In the genomic region with DNA sequence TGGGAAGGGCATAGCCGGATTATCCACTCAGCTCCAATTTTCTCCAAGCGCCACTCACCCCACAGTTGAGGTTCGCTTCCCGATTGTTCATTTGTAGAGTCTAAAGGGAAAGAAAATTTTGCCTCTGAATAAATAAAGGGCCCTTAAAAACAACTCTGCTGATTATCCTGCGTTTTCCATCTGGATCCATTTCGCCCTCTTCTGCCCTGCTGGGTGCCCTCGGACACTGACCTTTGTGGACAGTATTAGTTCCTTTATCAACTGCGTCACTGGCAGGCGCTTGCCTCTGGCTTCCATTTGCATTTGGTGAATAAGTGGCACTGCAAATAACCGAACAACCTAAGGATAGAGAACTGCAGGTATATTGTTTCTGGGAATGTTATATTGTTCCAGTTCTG, we compare ENCODE assay signal across 21 cellular contexts. TPM values are rescaled to one million over a fixed set of nuclear protein-coding genes. Genes with fewer than 3 reads are reported as not detected.
DNase-seq lines count a peak whose midpoint lies in the region; ATAC-seq, FAIRE-seq and TF ChIP-seq lines count a peak whose summit lies in the region.
"Had no signal": no experiment of that assay in that cellular context is flagged by ENCODE, and none has a peak within 500 bp of the region (broad histone marks: within the 10 kb centered on the region; RNA-seq: fewer than 3 reads in every experiment).

No MANE protein-coding gene starts in this region.

- peak overlapping the region; percentile 66; the same call in 1 of the 2 replicates for H2BK20ac ChIP-seq in H1 (ENCODE audit: low read length)

- peak overlapping the region; percentile 5 for H3K4ac ChIP-seq in H1 (replicated peaks; ENCODE audit: insufficient read length, low read depth, low read length)

- H3K27me3 Mint-ChIP-seq in MCF 10A (ENCODE audit: insufficient read depth, unreplicated experiment), result no peaks in the 10 kb centered on the region
- H3K27me3 Mint-ChIP-seq in mesothelial cell of epicardium (ENCODE audit: low read depth), result peaks cover 85% of the 10 kb centered on the region
- peaks cover 85% of the 10 kb centered on the region for H3K27me3 Mint-ChIP-seq in stimulated activated naive CD8-positive, alpha-beta T cell treated with anti-CD3 and anti-CD28 coated beads, Interleukin-15, amount 100 ng/mL, for 72 hours

- no peak for ATAC-seq in stimulated activated naive CD8-positive, alpha-beta T cell treated with anti-CD3 and anti-CD28 coated beads, Interleukin-15, amount 100 ng/mL, for 72 hours
- no peak for ATAC-seq in HG02981 (IDR thresholded peaks at IDR 0.05; ENCODE audit: unreplicated experiment)
- ATAC-seq: activated CD8-positive, alpha-beta T cell treated with anti-CD3 and anti-CD28 coated beads for 36 hours; gastroesophageal sphincter had no signal

- H3K27ac ChIP-seq in breast epithelium, result no peak overlapping the region
- no peak overlapping the region for H3K27ac ChIP-seq in H1 (ENCODE audit: low read depth, low read length)
- H3K27ac ChIP-seq: gastroesophageal sphincter, KMS-11, vagina had no signal

- FAIRE-seq in H1 (lab: Jason Lieb, UNC), result no peak
- FAIRE-seq: A204.1 had no signal

- intact Hi-C loops in breast epithelium (cut with DNase I; ENCODE audit: low total_unique reads), result no loop called here
- intact Hi-C loops in MCF 10A (cut with micrococcal nuclease), result no loop called here

- H2AK5ac ChIP-seq in H1 (ENCODE audit: low read depth, low read length), result no peak overlapping the region; the same call in 1 of the 2 replicates

- CTCF ChIA-PET in MCF 10A (lab: Yijun Ruan, JAX) (interaction anchor here (0.6 to 0.8 kb wide), 2 partner anchors 17 to 99 kb away, joined by 3 to 6 read pairs; no protein-coding TSS in a partner anchor), H1 (lab: Charles Lee; ENCODE audit: partially characterized antibody) (interaction anchor here (1.1 to 8.6 kb wide), 4 partner anchors 10 to 124 kb away, joined by 3 to 62 read pairs (median 4); no protein-coding TSS in a partner anchor)

- no peaks in the 10 kb centered on the region for H3K36me3 ChIP-seq in breast epithelium
- H3K36me3 ChIP-seq in H1 (ENCODE audit: control insufficient read depth in 2 of 4, insufficient read depth in 4 of 4, low read length in 3 of 4), result no peaks in the 10 kb centered on the region
- H3K36me3 ChIP-seq: gastroesophageal sphincter, vagina had no signal

- H3K4me2 ChIP-seq in H1 (ENCODE audit: insufficient read depth in 1 of 2, low read depth in 2 of 2, low read length in 2 of 2), result peak overlapping the region; percentile 89 to 91
- H3K4me2 ChIP-seq: KMS-11 had no signal

- POLR2A ChIA-PET in MCF 10A (lab: Yijun Ruan, JAX), result no interaction called here
- POLR2A ChIA-PET in H1 (lab: Charles Lee; ENCODE audit: partially characterized antibody), result interaction anchor here (1.0 to 1.1 kb wide), 2 partner anchors 16 to 117 kb away, joined by 4 read pairs; no protein-coding TSS in a partner anchor

- TF ChIP-seq RAD21 in H1 (IDR thresholded peaks at IDR 0.05 in 1 of 2, conservative IDR thresholded peaks at IDR 0.05 in 1 of 2; ENCODE audit: low read depth in 2 of 2, low read length in 2 of 2), result no peak

- H3K14ac ChIP-seq in H1 (ENCODE audit: insufficient read length), result no peak overlapping the region

- H3K4me3 Mint-ChIP-seq in MCF 10A (ENCODE audit: unreplicated experiment) (no peak overlapping the region), mesothelial cell of epicardium (peak overlapping the region; percentile 22)
- H3K4me3 Mint-ChIP-seq in stimulated activated naive CD8-positive, alpha-beta T cell treated with anti-CD3 and anti-CD28 coated beads, Interleukin-15, amount 100 ng/mL, for 72 hours, result peak overlapping the region; percentile 20 to 50
- H3K4me3 Mint-ChIP-seq: activated CD8-positive, alpha-beta T cell treated with anti-CD3 and anti-CD28 coated beads for 36 hours; HFFc6 had no signal

- DNase-seq in breast epithelium (ENCODE audit: low spot score in 2 of 2) (no peak), MCF 10A (ENCODE audit: unreplicated experiment) (no peak), H1 (ENCODE audit: low read depth in 1 of 2, low spot score in 2 of 2) (no peak), mesothelial cell of epicardium (ENCODE audit: low spot score in 2 of 2, unreplicated experiment in 2 of 2) (no peak), occipital lobe (lab: John Stamatoyannopoulos, UW) (no peak), C1 segment of cervical spinal cord (lab: John Stamatoyannopoulos, UW) (no peak)
- no peak for DNase-seq in stimulated activated naive CD8-positive, alpha-beta T cell treated with anti-CD3 and anti-CD28 coated beads, Interleukin-15, amount 100 ng/mL, for 72 hours
- DNase-seq: activated CD8-positive, alpha-beta T cell treated with anti-CD3 and anti-CD28 coated beads for 36 hours; cerebellar nuclear complex; HFFc6; mucosa of descending colon; NCI-H1417; NK-92 treated with Interleukin-12 subunit alpha and Interleukin-12 subunit beta, amount 100 ng/mL, for 24 hours; stimulated activated CD4-positive, alpha-beta T cell treated with anti-CD3 and anti-CD28 coated beads, Interleukin-12 subunit alpha, Interleukin-12 subunit beta, amount 100 ng/mL, for 4 hours; stimulated activated naive CD4-positive, alpha-beta T cell had no signal

- H2BK120ac ChIP-seq in H1 (replicated peaks; ENCODE audit: low read depth, low read length), result peak overlapping the region; percentile 47

- peaks cover 13% of the 10 kb centered on the region; the same call in 1 of the 2 replicates for H3K23me2 ChIP-seq in H1 (ENCODE audit: low read depth, low read length)

- H3K4me3 ChIP-seq in breast epithelium (peak overlapping the region in 2 of 3 donors; percentile 17 to 57), H1 (ENCODE audit: extremely low read depth in 1 of 4, insufficient read depth in 2 of 4, low read depth in 3 of 4, low read length in 4 of 4) (peak overlapping the region; percentile 23 to 54 (median 36); a peak in 6 of 8 replicates)
- H3K4me3 ChIP-seq: mucosa of descending colon had no signal

- H3K23ac ChIP-seq in H1 (ENCODE audit: insufficient read length), result no peak overlapping the region

- no peak for TF ChIP-seq POLR2A in breast epithelium (IDR thresholded peaks at IDR 0.05)
- no peak for TF ChIP-seq POLR2A in H1 (IDR thresholded peaks at IDR 0.05; ENCODE audit: control extremely low read depth in 1 of 2, low read depth in 2 of 2, low read length in 2 of 2)

- H3K79me1 ChIP-seq in H1 (ENCODE audit: low read depth, low read length), result no peaks in the 10 kb centered on the region

- peak overlapping the region; percentile 61 for H4K91ac ChIP-seq in H1 (replicated peaks; ENCODE audit: insufficient read length, low read length)

- peak overlapping the region; percentile 75; the same call in 1 of the 2 replicates for H2BK15ac ChIP-seq in H1 (ENCODE audit: low read length)

- H3K27ac Mint-ChIP-seq in MCF 10A (ENCODE audit: low read depth, unreplicated experiment) (no peak overlapping the region), mesothelial cell of epicardium (no peak overlapping the region)
- H3K27ac Mint-ChIP-seq in stimulated activated naive CD8-positive, alpha-beta T cell treated with anti-CD3 and anti-CD28 coated beads, Interleukin-15, amount 100 ng/mL, for 72 hours, result peak overlapping the region in 1 of 2 donors; percentile 87
- H3K27ac Mint-ChIP-seq: activated CD8-positive, alpha-beta T cell treated with anti-CD3 and anti-CD28 coated beads for 36 hours; CD14-positive monocyte; HFFc6 had no signal

- H3K4me1 ChIP-seq in breast epithelium (no peaks in the 10 kb centered on the region), H1 (replicated peaks in 1 of 4; ENCODE audit: control insufficient read depth in 3 of 4, insufficient read depth in 4 of 4, low read length in 3 of 4) (peaks cover 4 to 19% (median 12%) of the 10 kb centered on the region in 4 experiments)

- no peak for TF ChIP-seq EP300 in H1 (IDR thresholded peaks at IDR 0.05; ENCODE audit: borderline replicate concordance in 1 of 2, low read depth in 2 of 2, low read length in 2 of 2)

- H2BK5ac ChIP-seq in H1 (ENCODE audit: low read depth, low read length), result peak overlapping the region; percentile 84; the same call in 1 of the 2 replicates

- no peaks in the 10 kb centered on the region for H3K36me3 Mint-ChIP-seq in MCF 10A (ENCODE audit: insufficient read depth, unreplicated experiment)
- H3K36me3 Mint-ChIP-seq in mesothelial cell of epicardium, result no peaks in the 10 kb centered on the region

- H3K9ac ChIP-seq in H1 (replicated peaks in 1 of 4; ENCODE audit: extremely low read depth in 1 of 4, low read depth in 3 of 4, low read length in 3 of 4), result no peak overlapping the region
- H3K9ac ChIP-seq: KMS-11 had no signal

- peak overlapping the region; percentile 43 for H2AFZ ChIP-seq in H1 (ENCODE audit: low read length)

- H4K20me1 ChIP-seq in H1 (replicated peaks in 1 of 2; ENCODE audit: control insufficient read depth in 1 of 2, insufficient read depth in 2 of 2, low read length in 2 of 2), result peaks cover 0 to 6% of the 10 kb centered on the region in 2 experiments

- H4K5ac ChIP-seq in H1 (ENCODE audit: insufficient read length, low read depth, low read length), result no peak overlapping the region

- WGBS in H1 (ENCODE audit: extremely low coverage in 1 of 2, insufficient coverage in 1 of 2, insufficient read length in 1 of 2, insufficient replicate concordance in 2 of 2, low coverage in 1 of 2, low lambda C conversion rate in 2 of 2, missing lambda C conversion rate in 1 of 2), 2 experiments, result 6% methylated on average over 10 of the region's 10 CpGs; no CpG with 5 or more reads in 1 of the 2 experiments

- H3K27me3 ChIP-seq in breast epithelium, result peaks cover 5 to 20% of the 10 kb centered on the region in 2 donors
- peaks cover 22 to 59% (median 47%) of the 10 kb centered on the region in 4 experiments for H3K27me3 ChIP-seq in H1 (replicated peaks in 1 of 4; ENCODE audit: control insufficient read depth in 3 of 4, extremely low read depth in 1 of 4, insufficient read depth in 3 of 4, low read length in 3 of 4)
- H3K27me3 ChIP-seq: vagina had no signal

- no TSS peak for BruUV-seq in MCF 10A (replicated peaks; lab: Mats Ljungman, UMichigan)

- no peak overlapping the region for H3K56ac ChIP-seq in H1 (replicated peaks; ENCODE audit: insufficient read length, low read depth, low read length)

- H3K9me3 ChIP-seq in breast epithelium, result no peaks in the 10 kb centered on the region
- no peaks in the 10 kb centered on the region for H3K9me3 ChIP-seq in H1 (ENCODE audit: insufficient read depth in 2 of 2, low read depth in 1 of 2, low read length in 1 of 2)
- H3K9me3 ChIP-seq: gastroesophageal sphincter, mucosa of descending colon, vagina had no signal

- H4K8ac ChIP-seq in H1 (ENCODE audit: extremely low read depth, insufficient read depth, low read length), result no peak overlapping the region; the same call in 1 of the 2 replicates

- H3K79me2 ChIP-seq in H1 (ENCODE audit: control insufficient read depth in 1 of 2, insufficient read depth in 2 of 2, low read length in 2 of 2), result no peaks in the 10 kb centered on the region

- H2BK12ac ChIP-seq in H1 (ENCODE audit: low read depth, low read length), result peak overlapping the region; percentile 82; the same call in 1 of the 2 replicates

- H3K18ac ChIP-seq in H1 (ENCODE audit: extremely low read depth, low read length), result peak overlapping the region; percentile 96

- TF ChIP-seq CTCF in breast epithelium (IDR thresholded peaks at IDR 0.05), result no peak
- no peak for TF ChIP-seq CTCF in MCF 10A (IDR thresholded peaks at IDR 0.05; ENCODE audit: unreplicated experiment)
- no peak for TF ChIP-seq CTCF in H1 (IDR thresholded peaks at IDR 0.05; ENCODE audit: control extremely low read depth in 1 of 3, insufficient read depth in 1 of 3, low read depth in 1 of 3, low read length in 3 of 3)
- no peak for TF ChIP-seq CTCF in mesothelial cell of epicardium (IDR thresholded peaks at IDR 0.05; ENCODE audit: unreplicated experiment)

- H3K4me1 Mint-ChIP-seq in MCF 10A (ENCODE audit: insufficient read depth, unreplicated experiment) (peaks cover 7% of the 10 kb centered on the region), mesothelial cell of epicardium (peaks cover 17% of the 10 kb centered on the region)
- peaks cover 39% of the 10 kb centered on the region for H3K4me1 Mint-ChIP-seq in stimulated activated naive CD8-positive, alpha-beta T cell treated with anti-CD3 and anti-CD28 coated beads, Interleukin-15, amount 100 ng/mL, for 72 hours

- H3K9me3 Mint-ChIP-seq in MCF 10A (ENCODE audit: unreplicated experiment) (no peaks in the 10 kb centered on the region), mesothelial cell of epicardium (peaks cover under 1% of the 10 kb centered on the region)
- H3K9me3 Mint-ChIP-seq in stimulated activated naive CD8-positive, alpha-beta T cell treated with anti-CD3 and anti-CD28 coated beads, Interleukin-15, amount 100 ng/mL, for 72 hours, result no peaks in the 10 kb centered on the region
- H3K9me3 Mint-ChIP-seq: activated CD8-positive, alpha-beta T cell treated with anti-CD3 and anti-CD28 coated beads for 36 hours; HFFc6 had no signal

RNA-seq across cellular contexts. Expression of gene GSX2, which starts 10.1 kb away (rescaled TPM):
- total RNA-seq in breast epithelium, result not detected
- not detected in 2 replicates for total RNA-seq in MCF 10A (2022)
- not detected in 2 replicates for total RNA-seq in H1 (2021; fragmentation: NEBNext Ultra II Directional; extraction: Animal tissue kit (Norgen Biotek cat#: 25700))
- polyA plus RNA-seq in H1 (2011; rRNA removed), result not detected in 2 replicates
- not detected for polyA plus RNA-seq in H1 (2011; cell fraction: cytosol; rRNA removed)
- not detected for polyA plus RNA-seq in H1 (2011; cell fraction: nucleus; rRNA removed)
- polyA plus RNA-seq in H1 (2012, experiment 1 of 2), result not detected in 4 replicates
- polyA plus RNA-seq in H1 (2012, experiment 2 of 2), result not detected
- not detected for polyA plus RNA-seq in H1 (2013, experiment 1 of 2)
- 0.09 TPM for polyA plus RNA-seq in H1 (2013, experiment 2 of 2)
- not detected in 2 replicates for polyA minus RNA-seq in H1 (2011; rRNA and poly(A)+ RNA removed)
- polyA minus RNA-seq in H1 (2011; cell fraction: cytosol; rRNA and poly(A)+ RNA removed), result not detected
- not detected for polyA minus RNA-seq in H1 (2011; cell fraction: nucleus; rRNA and poly(A)+ RNA removed)
- total RNA-seq in mesothelial cell of epicardium, result not detected in 3 replicates
- 1.1 TPM for total RNA-seq in occipital lobe
- total RNA-seq: activated CD8-positive, alpha-beta T cell treated with anti-CD3 and anti-CD28 coated beads for 36 hours; gastroesophageal sphincter; HFFc6; mucosa of descending colon; vagina had no signal
- polyA plus RNA-seq: CD14-positive monocyte had no signal

RNA-seq across cellular contexts. Expression of gene CHIC2, which starts 45.6 kb away (rescaled TPM):
- total RNA-seq in breast epithelium (10 to 100 TPM; 33.9 to 71.4 (median 47.5) TPM), MCF 10A (2022) (59.4 and 59.6 TPM in 2 replicates), mesothelial cell of epicardium (20.1 to 23.3 TPM (median 21.8 TPM) in 3 replicates), occipital lobe (51.3 TPM)
- total RNA-seq in H1 (2021; fragmentation: NEBNext Ultra II Directional; extraction: Animal tissue kit (Norgen Biotek cat#: 25700)), result 10.9 and 11.9 TPM in 2 replicates
- 3.0 and 4.5 TPM in 2 replicates for polyA plus RNA-seq in H1 (2011; rRNA removed)
- polyA plus RNA-seq in H1 (2011; cell fraction: cytosol; rRNA removed), result 5.6 TPM
- polyA plus RNA-seq in H1 (2011; cell fraction: nucleus; rRNA removed), result 2.3 TPM
- polyA plus RNA-seq in H1 (2012, experiment 1 of 2), result 3.9 to 5.7 TPM (median 4.9 TPM) in 4 replicates
- polyA plus RNA-seq in H1 (2012, experiment 2 of 2), result 3.1 TPM
- polyA plus RNA-seq in H1 (2013, experiment 1 of 2), result 5.5 TPM
- polyA plus RNA-seq in H1 (2013, experiment 2 of 2), result 6.7 TPM
- 1.6 and 2.2 TPM in 2 replicates for polyA minus RNA-seq in H1 (2011; rRNA and poly(A)+ RNA removed)
- polyA minus RNA-seq in H1 (2011; cell fraction: cytosol; rRNA and poly(A)+ RNA removed), result 9.0 TPM
- 8.7 TPM for polyA minus RNA-seq in H1 (2011; cell fraction: nucleus; rRNA and poly(A)+ RNA removed)
